8 cellular contexts compared by ENCODE assay signal in genomic region chr1:113784104-113784779, GRCh38. TPM values are rescaled to one million over a fixed set of nuclear protein-coding genes. Genes with fewer than 3 reads are reported as not detected.
DNase-seq lines count a peak whose midpoint lies in the region; ATAC-seq and TF ChIP-seq lines count a peak whose summit lies in the region.

No MANE protein-coding gene starts in this region.

- no peak overlapping the region for H3K4me3 ChIP-seq in mucosa of rectum (ENCODE audit: low read length in 2 of 2)
- no peak overlapping the region for H3K4me3 ChIP-seq in esophagus muscularis mucosa
- H3K4me3 ChIP-seq in dorsolateral prefrontal cortex, result peak overlapping the region in 1 of 59 donors; percentile 17

- POLR2A ChIA-PET in activated B cell treated with CpG ODN at 0.5 μM for 24 hours (lab: Charles Lee), result interaction anchor here (1.1 to 3.0 kb wide), 2 partner anchors 24 to 145 kb away, joined by 3 to 14 read pairs; partner anchors contain the start of genes HIPK1 and PHTF1

- WGBS in esophagus muscularis mucosa, result 85% methylated on average over 5 of the region's 5 CpGs

- H3K27ac ChIP-seq in mucosa of rectum (ENCODE audit: low read depth in 2 of 2, low read length in 2 of 2) (peak overlapping the region; percentile 40 to 76), esophagus muscularis mucosa (replicated peaks in 1 of 4) (peak overlapping the region in 1 of 4 donors; percentile 1), dorsolateral prefrontal cortex (peak overlapping the region in 4 of 59 donors; percentile 2 to 53 (median 28))

- TF ChIP-seq EP300 in esophagus muscularis mucosa (IDR thresholded peaks at IDR 0.05), result no peak

- H3K9ac ChIP-seq in mucosa of rectum (ENCODE audit: low read depth in 1 of 2, low read length in 2 of 2), result no peak overlapping the region

- ATAC-seq in HG02943 (IDR thresholded peaks at IDR 0.05; ENCODE audit: low read depth, unreplicated experiment) (peak; percentile 57), activated B cell treated with CpG ODN at 0.5 μM for 24 hours (ENCODE audit: low read depth) (no peak)

- TF ChIP-seq POLR2A in esophagus muscularis mucosa (IDR thresholded peaks at IDR 0.05; ENCODE audit: low read depth), result no peak

- peaks cover 26% of the 10 kb centered on the region for H3K36me3 Mint-ChIP-seq in activated CD4-positive, alpha-beta T cell treated with anti-CD3 and anti-CD28 coated beads, Interleukin-2, amount 10 ng/mL, durations not matched to agents 24 days and 14 days (ENCODE audit: low read depth)
- peaks cover 20% of the 10 kb centered on the region for H3K36me3 Mint-ChIP-seq in activated B cell treated with CpG ODN at 0.5 μM for 24 hours (ENCODE audit: low read depth)

- peaks cover 0 to 4% of the 10 kb centered on the region in 2 donors for H3K36me3 ChIP-seq in mucosa of rectum (ENCODE audit: control insufficient read depth in 2 of 2, insufficient read depth in 2 of 2, low read length in 2 of 2)
- H3K36me3 ChIP-seq in esophagus muscularis mucosa, result peaks cover 0 to 2% (median 0%) of the 10 kb centered on the region in 4 donors

- no peaks in the 10 kb centered on the region for H3K27me3 ChIP-seq in mucosa of rectum (ENCODE audit: control insufficient read depth in 2 of 2, insufficient read depth in 2 of 2, low read length in 2 of 2)
- H3K27me3 ChIP-seq in esophagus muscularis mucosa, result no peaks in the 10 kb centered on the region
- no peaks in the 10 kb centered on the region for H3K27me3 ChIP-seq in dorsolateral prefrontal cortex

- peaks cover 50% of the 10 kb centered on the region for H3K4me1 Mint-ChIP-seq in activated CD4-positive, alpha-beta T cell treated with anti-CD3 and anti-CD28 coated beads, Interleukin-2, amount 10 ng/mL, durations not matched to agents 24 days and 14 days
- H3K4me1 Mint-ChIP-seq in activated B cell treated with CpG ODN at 0.5 μM for 24 hours, result peaks cover 27% of the 10 kb centered on the region

- H3K27me3 Mint-ChIP-seq in activated CD4-positive, alpha-beta T cell treated with anti-CD3 and anti-CD28 coated beads, Interleukin-2, amount 10 ng/mL, durations not matched to agents 24 days and 14 days, result no peaks in the 10 kb centered on the region
- H3K27me3 Mint-ChIP-seq in activated B cell treated with CpG ODN at 0.5 μM for 24 hours, result no peaks in the 10 kb centered on the region

- peak overlapping the region; percentile 78 for H3K4me3 Mint-ChIP-seq in activated CD4-positive, alpha-beta T cell treated with anti-CD3 and anti-CD28 coated beads, Interleukin-2, amount 10 ng/mL, durations not matched to agents 24 days and 14 days
- H3K4me3 Mint-ChIP-seq in activated B cell treated with CpG ODN at 0.5 μM for 24 hours, result peak overlapping the region; percentile 5

- H3K4me1 ChIP-seq in mucosa of rectum (ENCODE audit: control insufficient read depth in 2 of 2, insufficient read depth in 2 of 2, low read length in 2 of 2) (peaks cover 15 to 27% of the 10 kb centered on the region in 2 donors), esophagus muscularis mucosa (peaks cover 50 to 69% (median 62%) of the 10 kb centered on the region in 4 donors)

- TF ChIP-seq CTCF in activated B cell treated with CpG ODN at 0.5 μM for 24 hours (IDR thresholded peaks at IDR 0.05) (no peak), esophagus muscularis mucosa (IDR thresholded peaks at IDR 0.05) (no peak), dorsolateral prefrontal cortex (IDR thresholded peaks at IDR 0.05 in 54 of 56, conservative IDR thresholded peaks at IDR 0.05 in 2 of 56; ENCODE audit: low read depth in 1 of 56, partially characterized antibody in 56 of 56) (no peak)

- H3K9me3 ChIP-seq in mucosa of rectum (ENCODE audit: control insufficient read depth in 2 of 2, low read length in 2 of 2) (no peaks in the 10 kb centered on the region), esophagus muscularis mucosa (no peaks in the 10 kb centered on the region)

- no peaks in the 10 kb centered on the region for H3K9me3 Mint-ChIP-seq in activated CD4-positive, alpha-beta T cell treated with anti-CD3 and anti-CD28 coated beads, Interleukin-2, amount 10 ng/mL, durations not matched to agents 24 days and 14 days
- no peaks in the 10 kb centered on the region for H3K9me3 Mint-ChIP-seq in activated B cell treated with CpG ODN at 0.5 μM for 24 hours

- DNase-seq in activated CD4-positive, alpha-beta T cell treated with anti-CD3 and anti-CD28 coated beads, Interleukin-2, amount 10 ng/mL, durations not matched to agents 24 days and 14 days, result peak; percentile 61
- no peak for DNase-seq in activated CD4-positive, alpha-beta T cell treated with anti-CD3 and anti-CD28 coated beads for 1 hour
- DNase-seq in activated B cell treated with CpG ODN at 0.5 μM for 24 hours (no peak), NCI-H510A (lab: John Stamatoyannopoulos, UW) (no peak), esophagus muscularis mucosa (ENCODE audit: extremely low spot score) (no peak), dorsolateral prefrontal cortex (no peak)

- peak overlapping the region; percentile 95 for H3K27ac Mint-ChIP-seq in activated CD4-positive, alpha-beta T cell treated with anti-CD3 and anti-CD28 coated beads, Interleukin-2, amount 10 ng/mL, durations not matched to agents 24 days and 14 days
- H3K27ac Mint-ChIP-seq in activated B cell treated with CpG ODN at 0.5 μM for 24 hours, result peak overlapping the region; percentile 59

- CTCF ChIA-PET in activated B cell treated with CpG ODN at 0.5 μM for 24 hours (lab: Charles Lee), result interaction anchor here (0.6 kb wide), 1 partner anchor 13 kb away, joined by 3 read pairs; no protein-coding TSS in a partner anchor

- intact Hi-C loops in activated CD4-positive, alpha-beta T cell treated with anti-CD3 and anti-CD28 coated beads, Interleukin-2, amount 10 ng/mL, durations not matched to agents 24 days and 14 days (cut with micrococcal nuclease), result loop anchor here (2.0 kb wide), 1 partner anchor 25 kb away; the partner anchor contains the start of gene PHTF1
- intact Hi-C loops in activated B cell treated with CpG ODN at 0.5 μM for 24 hours (cut with micrococcal nuclease), result no loop called here
- intact Hi-C loops in esophagus muscularis mucosa (cut with DNase I), result no loop called here
- intact Hi-C loops in dorsolateral prefrontal cortex (cut with DNase I), result no loop called here

RNA-seq across cellular contexts. Expression of gene PHTF1, which starts 25.0 kb away (rescaled TPM):
- total RNA-seq in activated CD4-positive, alpha-beta T cell treated with anti-CD3 and anti-CD28 coated beads, Interleukin-2, amount 10 ng/mL, durations not matched to agents 24 days and 14 days, result 15.6 and 19.2 TPM in 2 replicates
- 19.2 and 25.0 TPM in 2 replicates for total RNA-seq in activated B cell treated with CpG ODN at 0.5 μM for 24 hours
- 10 to 100 TPM; 10.2 to 13.3 (median 11.8) TPM for total RNA-seq in esophagus muscularis mucosa
- 10 to 100 TPM; 19.2 to 58.0 (median 40.1) TPM for total RNA-seq in dorsolateral prefrontal cortex

RNA-seq across cellular contexts. Expression of gene RSBN1, which starts 28.0 kb away (rescaled TPM):
- 20.9 and 21.5 TPM in 2 replicates for total RNA-seq in activated CD4-positive, alpha-beta T cell treated with anti-CD3 and anti-CD28 coated beads, Interleukin-2, amount 10 ng/mL, durations not matched to agents 24 days and 14 days
- total RNA-seq in activated B cell treated with CpG ODN at 0.5 μM for 24 hours (26.4 and 29.1 TPM in 2 replicates), esophagus muscularis mucosa (10 to 100 TPM; 15.8 to 24.3 (median 20.1) TPM), dorsolateral prefrontal cortex (10 to 100 TPM; 17.8 to 36.6 (median 24.2) TPM)
